8 cellular contexts compared by ENCODE assay signal in the genomic region with DNA sequence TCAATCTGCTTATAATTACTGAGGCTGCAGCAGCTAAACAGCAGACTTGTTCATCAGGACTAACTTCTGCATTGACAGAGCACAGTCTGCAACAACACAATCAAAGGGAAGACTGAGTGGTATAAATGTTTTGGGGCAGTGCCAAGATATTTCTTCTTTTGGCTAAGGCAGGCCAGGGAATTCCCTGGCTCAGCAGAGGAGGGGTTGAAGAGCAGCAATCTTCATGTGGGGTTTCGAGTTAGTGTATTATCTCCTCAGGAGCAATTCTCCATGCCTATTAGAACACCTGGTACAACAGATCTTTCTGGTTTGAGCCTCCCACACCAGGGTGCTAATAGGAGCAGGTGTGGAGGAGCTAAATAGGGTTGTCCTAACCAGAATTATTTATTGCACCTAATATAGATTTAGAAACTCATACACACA.
DNase-seq lines count a peak whose midpoint lies in the region; ATAC-seq and TF ChIP-seq lines count a peak whose summit lies in the region.

No MANE protein-coding gene starts in this region.

- peaks cover 2% of the 10 kb centered on the region for H3K9me3 Mint-ChIP-seq in neural crest cell

- intact Hi-C loops in stomach (cut with DNase I; ENCODE audit: low total_unique reads): no loop called here

- H3K27me3 ChIP-seq in stomach: no peaks in the 10 kb centered on the region

- H3K27ac ChIP-seq in stomach: peak overlapping the region in 1 of 5 donors; percentile 53

- peaks cover 0 to 18% (median 5%) of the 10 kb centered on the region in 4 donors for H3K4me1 ChIP-seq in stomach

- H3K9me3 ChIP-seq in stomach: no peaks in the 10 kb centered on the region

- in situ Hi-C loops in astrocyte of the spinal cord (cut with HindIII; ENCODE audit: low sequenced_read_pairs): no loop called here

- H3K36me3 Mint-ChIP-seq in neural crest cell (ENCODE audit: low read depth): peaks cover 3% of the 10 kb centered on the region

- H3K4me3 ChIP-seq in astrocyte of the spinal cord (ENCODE audit: low read depth, low read length) (no peak overlapping the region), stomach (no peak overlapping the region)

- no peaks in the 10 kb centered on the region for H3K27me3 Mint-ChIP-seq in neural crest cell (ENCODE audit: low read depth)

- no peak for TF ChIP-seq POLR2A in stomach (IDR thresholded peaks at IDR 0.05)

- TF ChIP-seq CTCF in astrocyte of the spinal cord (IDR thresholded peaks at IDR 0.05; ENCODE audit: low read depth, low read length) (no peak), neural crest cell (conservative IDR thresholded peaks at IDR 0.05) (no peak), stomach (IDR thresholded peaks at IDR 0.05) (no peak)

- peak; percentile 51 for ATAC-seq in GM21515 (IDR thresholded peaks at IDR 0.05; ENCODE audit: unreplicated experiment)
- ATAC-seq in HG03196 (IDR thresholded peaks at IDR 0.05; ENCODE audit: unreplicated experiment): no peak
- ATAC-seq in activated CD4-positive, CD25-positive, alpha-beta regulatory T cell treated with anti-CD3 and anti-CD28 coated beads, Interleukin-2, amount 50 U/mL, for 24 hours: no peak

- peaks cover 3% of the 10 kb centered on the region for H3K4me1 Mint-ChIP-seq in neural crest cell

- no peaks in the 10 kb centered on the region for H3K36me3 ChIP-seq in stomach

- H3K4me3 Mint-ChIP-seq in neural crest cell: no peak overlapping the region

- peak; percentile 43 for DNase-seq in Daoy (ENCODE audit: low read depth)
- DNase-seq in NCI-H1417 treated with DMSO at 0.1 percent for 48 hours (lab: John Stamatoyannopoulos, UW): peak; percentile 84
- DNase-seq in astrocyte of the spinal cord (ENCODE audit: low read depth, low spot score): peak; percentile 63
- no peak for DNase-seq in neural crest cell (ENCODE audit: low read depth, low spot score)
- DNase-seq in stomach: no peak

- TF ChIP-seq EP300 in stomach (IDR thresholded peaks at IDR 0.05): no peak

- WGBS in stomach, 5 donors: 26 to 55% (median 30%) methylated on average over 1 of the region's 1 CpG

- peak overlapping the region; percentile 51 for H3K27ac Mint-ChIP-seq in neural crest cell (ENCODE audit: unreplicated experiment)

Comparison
In these comparisons a context has a peak if more than half of its experiments do, and no peak if none do; other contexts are left out.
1. DNase-seq: peak in Daoy (single experiment), NCI-H1417 treated with DMSO at 0.1 percent for 48 hours (single experiment) and astrocyte of the spinal cord (single experiment); none in neural crest cell (single experiment) and stomach (single experiment).